ENCODE assay signal across 8 cellular contexts in genomic region chr2:32277363-32277673, GRCh38. TPM values are rescaled to one million over a fixed set of nuclear protein-coding genes. Genes with fewer than 3 reads are reported as not detected.
DNase-seq lines count a peak whose midpoint lies in the region; ATAC-seq and TF ChIP-seq lines count a peak whose summit lies in the region.

No MANE protein-coding gene starts in this region.

- 78% methylated on average over 5 of the region's 5 CpGs for WGBS in mesenchymal stem cell

- H3K4ac ChIP-seq in mesenchymal stem cell (ENCODE audit: low read depth in 1 of 2, low read length in 2 of 2) = no peak overlapping the region

- peaks cover 1% of the 10 kb centered on the region for H3K79me1 ChIP-seq in mesenchymal stem cell (replicated peaks; ENCODE audit: low read length, poor library complexity, severe bottlenecking)

- H3K14ac ChIP-seq in mesenchymal stem cell (ENCODE audit: low read length in 2 of 2) = no peak overlapping the region

- no peak overlapping the region for H2BK12ac ChIP-seq in mesenchymal stem cell (ENCODE audit: low read length in 2 of 2)

- DNase-seq in stimulated activated naive CD8-positive, alpha-beta T cell treated with anti-CD3 and anti-CD28 coated beads, Interleukin-15, Interleukin-2, amounts not matched to agents 100 U/mL and 50 U/mL, for 24 hours = no peak
- DNase-seq in astrocyte of the cerebellum (ENCODE audit: low read depth) (no peak), mesenchymal stem cell (no peak), HCEC 1CT (no peak), COLO829 (ENCODE audit: low spot score) (no peak)

- in situ Hi-C loops in astrocyte of the cerebellum (cut with HindIII; ENCODE audit: low sequenced_read_pairs) = no loop called here

- H3K9me3 ChIP-seq in mesenchymal stem cell (ENCODE audit: control insufficient read depth, low read length) = no peaks in the 10 kb centered on the region

- H3K4me1 ChIP-seq in mesenchymal stem cell (ENCODE audit: control insufficient read depth, insufficient read depth, low read depth, low read length) = no peaks in the 10 kb centered on the region

- peak overlapping the region; percentile 97 for H3K27ac Mint-ChIP-seq in stimulated activated naive CD8-positive, alpha-beta T cell treated with anti-CD3 and anti-CD28 coated beads, Interleukin-15, Interleukin-2, amounts not matched to agents 100 ng/mL and 50 ng/mL, for 24 hours

- H2BK120ac ChIP-seq in mesenchymal stem cell (ENCODE audit: low read depth, low read length) = no peak overlapping the region

- H3K27me3 Mint-ChIP-seq in stimulated activated naive CD8-positive, alpha-beta T cell treated with anti-CD3 and anti-CD28 coated beads, Interleukin-15, Interleukin-2, amounts not matched to agents 100 ng/mL and 50 ng/mL, for 24 hours = peaks cover 5% of the 10 kb centered on the region

- TF ChIP-seq CTCF in astrocyte of the cerebellum (IDR thresholded peaks at IDR 0.05; ENCODE audit: low read depth, low read length, missing control alignments) = no peak

- no peaks in the 10 kb centered on the region for H3K9me3 Mint-ChIP-seq in stimulated activated naive CD8-positive, alpha-beta T cell treated with anti-CD3 and anti-CD28 coated beads, Interleukin-15, Interleukin-2, amounts not matched to agents 100 ng/mL and 50 ng/mL, for 24 hours

- H3K4me3 Mint-ChIP-seq in stimulated activated naive CD8-positive, alpha-beta T cell treated with anti-CD3 and anti-CD28 coated beads, Interleukin-15, Interleukin-2, amounts not matched to agents 100 ng/mL and 50 ng/mL, for 24 hours = peak overlapping the region; percentile 95

- peak overlapping the region; percentile 38 for H3K27ac ChIP-seq in mesenchymal stem cell (ENCODE audit: low read length, poor library complexity, severe bottlenecking)

- no peak overlapping the region for H4K91ac ChIP-seq in mesenchymal stem cell (ENCODE audit: low read length)

- peaks cover 7 to 11% of the 10 kb centered on the region in 2 experiments for H3K36me3 ChIP-seq in mesenchymal stem cell (ENCODE audit: control insufficient read depth in 1 of 2, insufficient read depth in 2 of 2, low read depth in 1 of 2, low read length in 2 of 2)

- no peak overlapping the region for H2AFZ ChIP-seq in mesenchymal stem cell (ENCODE audit: low read depth, low read length)

- ATAC-seq in stimulated activated naive CD8-positive, alpha-beta T cell treated with anti-CD3 and anti-CD28 coated beads, Interleukin-15, Interleukin-2, amounts not matched to agents 100 U/mL and 50 U/mL, for 24 hours = no peak
- ATAC-seq in HG03039 (IDR thresholded peaks at IDR 0.05; ENCODE audit: unreplicated experiment) = no peak
- ATAC-seq in HG03135 (IDR thresholded peaks at IDR 0.05; ENCODE audit: unreplicated experiment) = no peak

- H2BK15ac ChIP-seq in mesenchymal stem cell (ENCODE audit: low read depth, poor library complexity, severe bottlenecking) = no peak overlapping the region

- H3K27me3 ChIP-seq in mesenchymal stem cell (ENCODE audit: control insufficient read depth in 1 of 2, insufficient read depth in 1 of 2, low read length in 2 of 2) = no peaks in the 10 kb centered on the region

- H2BK5ac ChIP-seq in mesenchymal stem cell (ENCODE audit: low read depth, low read length, poor library complexity, severe bottlenecking) = no peak overlapping the region

- H3K23ac ChIP-seq in mesenchymal stem cell (ENCODE audit: low read length in 2 of 2) = no peak overlapping the region

- peaks cover 5% of the 10 kb centered on the region for H3K36me3 Mint-ChIP-seq in stimulated activated naive CD8-positive, alpha-beta T cell treated with anti-CD3 and anti-CD28 coated beads, Interleukin-15, Interleukin-2, amounts not matched to agents 100 ng/mL and 50 ng/mL, for 24 hours (ENCODE audit: low read depth)

- H3K9ac ChIP-seq in mesenchymal stem cell (ENCODE audit: low read length) = peak overlapping the region; percentile 99

- H3K4me1 Mint-ChIP-seq in stimulated activated naive CD8-positive, alpha-beta T cell treated with anti-CD3 and anti-CD28 coated beads, Interleukin-15, Interleukin-2, amounts not matched to agents 100 ng/mL and 50 ng/mL, for 24 hours (ENCODE audit: low read depth) = peaks cover 30% of the 10 kb centered on the region

- peak overlapping the region; percentile 99 for H4K8ac ChIP-seq in mesenchymal stem cell (ENCODE audit: low read length)

- H3K4me3 ChIP-seq in astrocyte of the cerebellum (ENCODE audit: low read depth, low read length) (peak overlapping the region; percentile 90), mesenchymal stem cell (ENCODE audit: insufficient read depth in 1 of 2, low read depth in 1 of 2, low read length in 2 of 2) (peak overlapping the region in 1 of 2 experiments; percentile 100)

- H3K18ac ChIP-seq in mesenchymal stem cell (ENCODE audit: low read depth in 1 of 2, low read length in 2 of 2) = no peak overlapping the region

- peak overlapping the region; percentile 70 for H3K4me2 ChIP-seq in mesenchymal stem cell (ENCODE audit: low read length, poor library complexity, severe bottlenecking)

- H2AK5ac ChIP-seq in mesenchymal stem cell (ENCODE audit: low read length, severe bottlenecking) = peak overlapping the region; percentile 75

RNA-seq across cellular contexts. Expression of gene YIPF4, which starts 0.4 kb away (rescaled TPM):
- 12.6 TPM for polyA plus RNA-seq in mesenchymal stem cell (2013, experiment 1 of 2)
- polyA plus RNA-seq in mesenchymal stem cell (2013, experiment 2 of 2) = 13.0 TPM

RNA-seq across cellular contexts. Expression of gene NLRC4, which starts 12.6 kb away (rescaled TPM):
- not detected for polyA plus RNA-seq in mesenchymal stem cell (2013, experiment 1 of 2)
- 0.03 TPM for polyA plus RNA-seq in mesenchymal stem cell (2013, experiment 2 of 2)
